Comparison of ENCODE assay signal across 8 cellular contexts in genomic region chr7:1159933-1160664, GRCh38. TPM values are rescaled to one million over a fixed set of nuclear protein-coding genes. Genes with fewer than 3 reads are reported as not detected.
DNase-seq lines count a peak whose midpoint lies in the region; ATAC-seq and TF ChIP-seq lines count a peak whose summit lies in the region.

Gene ZFAND2A, minus strand, starts transcription at chr7:1160196. Its CDS starts 1,984 bp downstream, at chr7:1158212.

- peak within 1 kb of the TSS; percentile 85 for H3K27ac Mint-ChIP-seq in T-helper 1 cell treated with Interleukin-12 subunit alpha and Interleukin-12 subunit beta and Interleukin-4 antibody, amounts not matched to agents 30 μg/mL and 1 μg/mL, for 36 hours
- peak within 1 kb of the TSS; percentile 92 for H3K27ac Mint-ChIP-seq in progenitor cell of endocrine pancreas

- peak within 1 kb of the TSS; percentile 91 for H3K4me3 Mint-ChIP-seq in T-helper 1 cell treated with Interleukin-12 subunit alpha and Interleukin-12 subunit beta and Interleukin-4 antibody, amounts not matched to agents 30 μg/mL and 1 μg/mL, for 36 hours
- peak within 1 kb of the TSS; percentile 85 for H3K4me3 Mint-ChIP-seq in progenitor cell of endocrine pancreas (ENCODE audit: low read depth)

- ATAC-seq in GM18498 (IDR thresholded peaks at IDR 0.05; ENCODE audit: unreplicated experiment) = peak; percentile 96
- ATAC-seq in HG02885 (IDR thresholded peaks at IDR 0.05; ENCODE audit: poor library complexity, unreplicated experiment) = peak; percentile 98
- peak; percentile 99 to 100 for ATAC-seq in left cardiac atrium
- peak; percentile 99 for ATAC-seq in upper lobe of right lung

- H3K9me3 Mint-ChIP-seq in T-helper 1 cell treated with Interleukin-12 subunit alpha and Interleukin-12 subunit beta and Interleukin-4 antibody, amounts not matched to agents 30 μg/mL and 1 μg/mL, for 36 hours = no peaks in the 10 kb centered on the region
- no peaks in the 10 kb centered on the region for H3K9me3 Mint-ChIP-seq in progenitor cell of endocrine pancreas (ENCODE audit: low read depth)

- TF ChIP-seq CTCF in progenitor cell of endocrine pancreas (IDR thresholded peaks at IDR 0.05; ENCODE audit: unreplicated experiment) = no peak
- TF ChIP-seq CTCF in upper lobe of right lung (IDR thresholded peaks at IDR 0.05) = no peak

- no peaks in the 10 kb centered on the region for H3K27me3 ChIP-seq in upper lobe of right lung

- H3K36me3 Mint-ChIP-seq in T-helper 1 cell treated with Interleukin-12 subunit alpha and Interleukin-12 subunit beta and Interleukin-4 antibody, amounts not matched to agents 30 μg/mL and 1 μg/mL, for 36 hours (ENCODE audit: low read depth) = peaks cover 12% of the 10 kb centered on the region
- peaks cover 2% of the 10 kb centered on the region for H3K36me3 Mint-ChIP-seq in progenitor cell of endocrine pancreas (ENCODE audit: insufficient read depth)

- peak within 1 kb of the TSS; percentile 92 for H3K27ac ChIP-seq in upper lobe of right lung

- H3K4me3 ChIP-seq in upper lobe of right lung = peak within 1 kb of the TSS; percentile 77

- H3K4me1 Mint-ChIP-seq in T-helper 1 cell treated with Interleukin-12 subunit alpha and Interleukin-12 subunit beta and Interleukin-4 antibody, amounts not matched to agents 30 μg/mL and 1 μg/mL, for 36 hours (ENCODE audit: low read depth) = peaks cover 19% of the 10 kb centered on the region
- peaks cover 24% of the 10 kb centered on the region for H3K4me1 Mint-ChIP-seq in progenitor cell of endocrine pancreas (ENCODE audit: low read depth)

- H3K27me3 Mint-ChIP-seq in T-helper 1 cell treated with Interleukin-12 subunit alpha and Interleukin-12 subunit beta and Interleukin-4 antibody, amounts not matched to agents 30 μg/mL and 1 μg/mL, for 36 hours (ENCODE audit: low read depth) = no peaks in the 10 kb centered on the region
- H3K27me3 Mint-ChIP-seq in progenitor cell of endocrine pancreas = no peaks in the 10 kb centered on the region

- H3K9me3 ChIP-seq in upper lobe of right lung = no peaks in the 10 kb centered on the region

- peaks cover 25% of the 10 kb centered on the region for H3K36me3 ChIP-seq in upper lobe of right lung

- intact Hi-C loops in left cardiac atrium (cut with DNase I) (loop anchor here in 1 of 2 donors (10.0 kb wide), 2 partner anchors 75 to 175 kb away; partner anchors contain the start of genes CYP2W1 and GPER1), upper lobe of right lung (cut with DNase I) (no loop called here)

- peak; percentile 93 for DNase-seq in NCI-H1694 treated with DMSO at 0.1 percent for 48 hours (lab: John Stamatoyannopoulos, UW)
- DNase-seq in amniotic stem cell (lab: John Stamatoyannopoulos, UW) = peak; percentile 94
- DNase-seq in left cardiac atrium = peak; percentile 99
- peak; percentile 99 for DNase-seq in progenitor cell of endocrine pancreas (ENCODE audit: low spot score, unreplicated experiment)
- peak; percentile 100 for DNase-seq in upper lobe of right lung

- H3K4me1 ChIP-seq in upper lobe of right lung = peaks cover 12% of the 10 kb centered on the region

RNA-seq across cellular contexts. Expression of gene ZFAND2A, which starts in this region (rescaled TPM):
- total RNA-seq in left cardiac atrium (10 to 100 TPM in 1 of 2 donors, 1 to 10 TPM in 1; 9.8 to 16.7 TPM), progenitor cell of endocrine pancreas (14.1 and 16.8 TPM in 2 replicates), upper lobe of right lung (19.9 TPM)

Comparison
In these comparisons a context has a peak if more than half of its experiments do, and no peak if none do; other contexts are left out.
1. Peak in every context shown above with its lines: DNase-seq, ATAC-seq, H3K4me3 ChIP-seq and H3K27ac ChIP-seq.